Comparison of ENCODE assay signal across 20 cellular contexts in the genomic region with DNA sequence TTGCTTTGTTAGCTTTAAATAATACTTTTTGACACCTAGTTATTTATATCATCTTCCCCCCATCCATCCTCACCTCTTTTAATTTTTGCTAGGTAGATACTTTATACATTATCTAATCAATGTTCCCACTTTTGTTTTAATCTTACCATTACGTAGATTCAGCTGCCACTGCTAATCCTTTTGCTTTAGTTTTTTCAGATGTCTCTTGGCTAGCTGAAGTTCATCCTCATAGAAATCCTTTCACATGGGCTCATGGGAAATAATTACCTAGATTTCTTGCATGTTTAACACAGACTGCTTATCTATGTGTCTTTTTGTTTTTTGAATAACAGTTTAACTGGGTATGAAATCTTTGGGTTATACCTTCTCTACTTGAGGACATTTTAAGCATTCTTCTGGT.
A peak's percentile ranks its signal among the peaks of the same experiment; 100 is the strongest.
DNase-seq lines count a peak whose midpoint lies in the region; ATAC-seq lines count a peak whose summit lies in the region.
"Had no signal": no experiment of that assay in that cellular context is flagged by ENCODE, and none has a peak within 500 bp of the region (broad histone marks: within the 10 kb centered on the region; RNA-seq: fewer than 3 reads in every experiment).

No MANE protein-coding gene starts in this region.

- H3K9me3 Mint-ChIP-seq in activated T-cell treated with anti-CD3 and anti-CD28 coated beads, Interleukin-2, amount 50 U/mL, for 24 hours, result peaks cover 14% of the 10 kb centered on the region
- H3K9me3 Mint-ChIP-seq in activated T-helper 17 cell treated with anti-CD3 and anti-CD28 coated beads, Interleukin-2, amount 50 U/mL, for 72 hours, result peaks cover 5% of the 10 kb centered on the region
- peaks cover 9 to 11% of the 10 kb centered on the region in 2 donors for H3K9me3 Mint-ChIP-seq in stimulated activated naive B cell treated with anti-CD40 and anti-IgM and Interleukin-4, amounts not matched to agents 10 μg/mL and 1 μg/mL and 100 μg/mL, for 72 hours

- no peaks in the 10 kb centered on the region for H3K36me3 ChIP-seq in Karpas-422 (ENCODE audit: insufficient read depth, low read length)
- H3K36me3 ChIP-seq: thyroid gland had no signal

- H3K4me3 Mint-ChIP-seq in activated T-cell treated with anti-CD3 and anti-CD28 coated beads, Interleukin-2, amount 50 U/mL, for 24 hours, result no peak overlapping the region
- peak overlapping the region; percentile 54 for H3K4me3 Mint-ChIP-seq in activated T-helper 17 cell treated with anti-CD3 and anti-CD28 coated beads, Interleukin-2, amount 50 U/mL, for 72 hours
- H3K4me3 Mint-ChIP-seq in stimulated activated naive B cell treated with anti-CD40 and anti-IgM and Interleukin-4, amounts not matched to agents 10 μg/mL and 1 μg/mL and 100 μg/mL, for 72 hours, result peak overlapping the region in 1 of 2 donors; percentile 35
- H3K4me3 Mint-ChIP-seq: activated naive CD4-positive, alpha-beta T cell treated with anti-CD3 and anti-CD28 coated beads, Interleukin-2, amount 10 ng/mL, durations not matched to agents 7 days and 5 days had no signal

- H3K27ac Mint-ChIP-seq in activated T-cell treated with anti-CD3 and anti-CD28 coated beads, Interleukin-2, amount 50 U/mL, for 24 hours, result peak overlapping the region; percentile 79
- H3K27ac Mint-ChIP-seq in activated T-helper 17 cell treated with anti-CD3 and anti-CD28 coated beads, Interleukin-2, amount 50 U/mL, for 72 hours, result peak overlapping the region; percentile 18
- H3K27ac Mint-ChIP-seq in stimulated activated naive B cell treated with anti-CD40 and anti-IgM and Interleukin-4, amounts not matched to agents 10 μg/mL and 1 μg/mL and 100 μg/mL, for 72 hours, result peak overlapping the region; percentile 63
- H3K27ac Mint-ChIP-seq: activated naive CD4-positive, alpha-beta T cell treated with anti-CD3 and anti-CD28 coated beads, Interleukin-2, amount 10 ng/mL, durations not matched to agents 7 days and 5 days had no signal

- H3K79me2 ChIP-seq in Karpas-422 (ENCODE audit: low read length), result peaks cover 100% of the 10 kb centered on the region

- peak overlapping the region; percentile 46 for H3K4me2 ChIP-seq in Karpas-422 (ENCODE audit: low read depth, low read length, poor library complexity, severe bottlenecking)
- H3K4me2 ChIP-seq: hepatocyte had no signal

- H3K9me2 ChIP-seq in Karpas-422 (replicated peaks; ENCODE audit: insufficient read depth, low read length), result no peaks in the 10 kb centered on the region

- H3K36me3 Mint-ChIP-seq in activated T-cell treated with anti-CD3 and anti-CD28 coated beads, Interleukin-2, amount 50 U/mL, for 24 hours (ENCODE audit: low read depth), result peaks cover 2% of the 10 kb centered on the region
- H3K36me3 Mint-ChIP-seq in activated T-helper 17 cell treated with anti-CD3 and anti-CD28 coated beads, Interleukin-2, amount 50 U/mL, for 72 hours (ENCODE audit: low read depth), result no peaks in the 10 kb centered on the region
- peaks cover 5 to 19% of the 10 kb centered on the region in 2 donors for H3K36me3 Mint-ChIP-seq in stimulated activated naive B cell treated with anti-CD40 and anti-IgM and Interleukin-4, amounts not matched to agents 10 μg/mL and 1 μg/mL and 100 μg/mL, for 72 hours

- no peaks in the 10 kb centered on the region for H3K27me3 ChIP-seq in Karpas-422 (ENCODE audit: low read length)
- H3K27me3 ChIP-seq: body of pancreas, hepatocyte, thyroid gland had no signal

- H3K9me3 ChIP-seq in Karpas-422 (ENCODE audit: low read length), result no peaks in the 10 kb centered on the region
- H3K9me3 ChIP-seq: body of pancreas, thyroid gland had no signal

- DNase-seq in activated T-cell treated with anti-CD3 and anti-CD28 coated beads, Interleukin-2, amount 50 U/mL, for 24 hours, result no peak
- DNase-seq in activated T-cell treated with anti-CD3 and anti-CD28 coated beads for 4 hours (no peak), Karpas-422 (no peak), COLO829 (ENCODE audit: low spot score) (no peak), DMS153 (lab: John Stamatoyannopoulos, UW) (no peak)
- no peak for DNase-seq in stimulated activated naive B cell treated with anti-CD40 and anti-IgM and Interleukin-4, amounts not matched to agents 10 μg/mL and 1 μg/mL and 100 μg/mL, for 72 hours
- DNase-seq in stimulated activated CD4-positive, alpha-beta T cell treated with anti-CD3 and anti-CD28 coated beads, Interleukin-2, amount 100 ng/mL, for 48 hours, result no peak
- DNase-seq: activated CD8-positive, alpha-beta memory T cell treated with anti-CD3 and anti-CD28 coated beads, Interleukin-2, amount 50 U/mL, for 48 hours; activated naive CD4-positive, alpha-beta T cell treated with anti-CD3 and anti-CD28 coated beads, Interleukin-2, amount 10 ng/mL, durations not matched to agents 7 days and 5 days; body of pancreas; cortex of kidney; kidney; mesenchymal stem cell; NCI-H1048; NCI-H2107; NCI-H524 treated with DMSO at 0.1 percent for 48 hours; thyroid gland had no signal

- ATAC-seq in activated T-helper 17 cell treated with anti-CD3 and anti-CD28 coated beads, Interleukin-2, amount 50 U/mL, for 72 hours (replicated peaks), result no peak
- ATAC-seq in stimulated activated naive B cell treated with anti-CD40 and anti-IgM and Interleukin-4, amounts not matched to agents 10 μg/mL and 1 μg/mL and 100 μg/mL, for 72 hours (replicated peaks), result no peak
- ATAC-seq: body of pancreas, Panc1 had no signal

- H4K20me1 ChIP-seq in Karpas-422 (ENCODE audit: insufficient read depth, low read depth, low read length), result no peaks in the 10 kb centered on the region

- H3K4me1 ChIP-seq in Karpas-422 (ENCODE audit: low read length), result peaks cover 71% of the 10 kb centered on the region

- H3K27me3 Mint-ChIP-seq in activated T-cell treated with anti-CD3 and anti-CD28 coated beads, Interleukin-2, amount 50 U/mL, for 24 hours, result no peaks in the 10 kb centered on the region
- H3K27me3 Mint-ChIP-seq in activated T-helper 17 cell treated with anti-CD3 and anti-CD28 coated beads, Interleukin-2, amount 50 U/mL, for 72 hours, result no peaks in the 10 kb centered on the region
- no peaks in the 10 kb centered on the region for H3K27me3 Mint-ChIP-seq in stimulated activated naive B cell treated with anti-CD40 and anti-IgM and Interleukin-4, amounts not matched to agents 10 μg/mL and 1 μg/mL and 100 μg/mL, for 72 hours
- H3K27me3 Mint-ChIP-seq: activated naive CD4-positive, alpha-beta T cell treated with anti-CD3 and anti-CD28 coated beads, Interleukin-2, amount 10 ng/mL, durations not matched to agents 7 days and 5 days had no signal

- H2AFZ ChIP-seq in Karpas-422 (ENCODE audit: low read length), result no peak overlapping the region
- H2AFZ ChIP-seq: hepatocyte had no signal

- H3K9ac ChIP-seq in Karpas-422 (ENCODE audit: low read length), result peak overlapping the region; percentile 28

- H3K4me3 ChIP-seq in Karpas-422 (ENCODE audit: low read length), result no peak overlapping the region
- H3K4me3 ChIP-seq: body of pancreas, hepatocyte, thyroid gland had no signal

- peak overlapping the region; percentile 76 for H3K27ac ChIP-seq in Karpas-422 (ENCODE audit: low read length)
- H3K27ac ChIP-seq: body of pancreas, hepatocyte, thyroid gland had no signal

- H3K4me1 Mint-ChIP-seq in activated T-cell treated with anti-CD3 and anti-CD28 coated beads, Interleukin-2, amount 50 U/mL, for 24 hours (ENCODE audit: low read depth), result peaks cover 57% of the 10 kb centered on the region
- peaks cover 35% of the 10 kb centered on the region for H3K4me1 Mint-ChIP-seq in activated T-helper 17 cell treated with anti-CD3 and anti-CD28 coated beads, Interleukin-2, amount 50 U/mL, for 72 hours
- H3K4me1 Mint-ChIP-seq in stimulated activated naive B cell treated with anti-CD40 and anti-IgM and Interleukin-4, amounts not matched to agents 10 μg/mL and 1 μg/mL and 100 μg/mL, for 72 hours, result peaks cover 32 to 78% of the 10 kb centered on the region in 2 donors

Comparison
In these comparisons a context has a peak if more than half of its experiments do, and no peak if none do; other contexts are left out.
1. H3K27ac Mint-ChIP-seq: peak in every context shown above with its lines; median percentile 79 in activated T-cell treated with anti-CD3 and anti-CD28 coated beads, Interleukin-2, amount 50 U/mL, for 24 hours; 63 in stimulated activated naive B cell treated with anti-CD40 and anti-IgM and Interleukin-4, amounts not matched to agents 10 μg/mL and 1 μg/mL and 100 μg/mL, for 72 hours; 18 in activated T-helper 17 cell treated with anti-CD3 and anti-CD28 coated beads, Interleukin-2, amount 50 U/mL, for 72 hours.